Comparison of ENCODE assay signal across 1 cellular context in genomic region chr16:19067349-19068236, GRCh38.
TF ChIP-seq lines count a peak whose summit lies in the region.

COQ7 (plus strand) TSS chr16:19067614; CDS start chr16:19067665, 51 bp downstream.

TF ChIP-seq in HepG2, 621 proteins besides CTCF, POLR2A, EP300 and RAD21 (continued from another document and continues in another):
- TF ChIP-seq HOXA3 (CRISPR knock-in tag; IDR thresholded peaks at IDR 0.05) (peak; percentile 100), ZNF263 (CRISPR knock-in tag; IDR thresholded peaks at IDR 0.05) (0 out of 2 replicates have a peak, but pooled peaks have one; percentile 28), ERF (CRISPR knock-in tag; IDR thresholded peaks at IDR 0.05) (peak; percentile 86), ZNF296 (CRISPR knock-in tag; conservative IDR thresholded peaks at IDR 0.05) (no peak), HDAC2 (CRISPR knock-in tag; IDR thresholded peaks at IDR 0.05) (peak; percentile 82), ZNF546 (CRISPR knock-in tag; conservative IDR thresholded peaks at IDR 0.05) (no peak; the same call in 1 of the 2 replicates), HMGXB3 (CRISPR knock-in tag; IDR thresholded peaks at IDR 0.05; ENCODE audit: borderline replicate concordance) (peak; percentile 55; the same call in 1 of the 2 replicates), ZNF33B (CRISPR knock-in tag; IDR thresholded peaks at IDR 0.05) (0 out of 2 replicates have a peak, but pooled peaks have one; percentile 65), ZNF335 (CRISPR knock-in tag; IDR thresholded peaks at IDR 0.05) (peak; percentile 56), MAFF (IDR thresholded peaks at IDR 0.05; ENCODE audit: low read depth, low read length) (no peak), IKZF4 (CRISPR knock-in tag; IDR thresholded peaks at IDR 0.05; ENCODE audit: borderline replicate concordance, low read depth, not compliant biosample characterization) (peak; percentile 68), ZNF777 (CRISPR knock-in tag; IDR thresholded peaks at IDR 0.05) (peak; percentile 65), UBTF (CRISPR knock-in tag; IDR thresholded peaks at IDR 0.05) (peak; percentile 77; the same call in 1 of the 2 replicates), HMG20B (CRISPR knock-in tag; conservative IDR thresholded peaks at IDR 0.05) (no peak; the same call in 1 of the 2 replicates), FOXA1 (IDR thresholded peaks at IDR 0.05) (no peak), FOXA1 (CRISPR knock-in tag; IDR thresholded peaks at IDR 0.05) (peak; percentile 44), ZNF563 (CRISPR knock-in tag; IDR thresholded peaks at IDR 0.05) (peak; percentile 80; the same call in 1 of the 2 replicates), ZZZ3 (CRISPR knock-in tag; IDR thresholded peaks at IDR 0.05; ENCODE audit: borderline replicate concordance) (peak; percentile 68), TOPORS (CRISPR knock-in tag; IDR thresholded peaks at IDR 0.05) (peak; percentile 95), POGZ (CRISPR knock-in tag; IDR thresholded peaks at IDR 0.05) (peak; percentile 93), TFAP4 (IDR thresholded peaks at IDR 0.05; ENCODE audit: borderline replicate concordance, low read depth) (peak; percentile 48; the same call in 1 of the 2 replicates), ZNF547 (CRISPR knock-in tag; IDR thresholded peaks at IDR 0.05) (peak; percentile 90), XRCC5 (optimal IDR thresholded peaks at IDR 0.05; ENCODE audit: low read length) (peak; percentile 90), GATAD2A (CRISPR knock-in tag; IDR thresholded peaks at IDR 0.05) (peak; percentile 73), ZNF557 (CRISPR knock-in tag; IDR thresholded peaks at IDR 0.05) (0 out of 2 replicates have a peak, but pooled peaks have one; percentile 32), ZNF816 (CRISPR knock-in tag; IDR thresholded peaks at IDR 0.05; ENCODE audit: borderline replicate concordance) (no peak), GTF3A (CRISPR knock-in tag; conservative IDR thresholded peaks at IDR 0.05) (0 out of 2 replicates have a peak, but pooled peaks have one; percentile 13), THAP8 (CRISPR knock-in tag; IDR thresholded peaks at IDR 0.05; ENCODE audit: borderline replicate concordance) (no peak), ZNF18 (CRISPR knock-in tag; IDR thresholded peaks at IDR 0.05; ENCODE audit: insufficient replicate concordance) (peak; percentile 89), TRIM24 (CRISPR knock-in tag; IDR thresholded peaks at IDR 0.05) (no peak), POLR2G (IDR thresholded peaks at IDR 0.05; ENCODE audit: low read depth, low read length) (peak; percentile 96), KDM1A (CRISPR knock-in tag; IDR thresholded peaks at IDR 0.05) (peak; percentile 65; the same call in 1 of the 2 replicates)
- TF ChIP-seq, protein P1, sequence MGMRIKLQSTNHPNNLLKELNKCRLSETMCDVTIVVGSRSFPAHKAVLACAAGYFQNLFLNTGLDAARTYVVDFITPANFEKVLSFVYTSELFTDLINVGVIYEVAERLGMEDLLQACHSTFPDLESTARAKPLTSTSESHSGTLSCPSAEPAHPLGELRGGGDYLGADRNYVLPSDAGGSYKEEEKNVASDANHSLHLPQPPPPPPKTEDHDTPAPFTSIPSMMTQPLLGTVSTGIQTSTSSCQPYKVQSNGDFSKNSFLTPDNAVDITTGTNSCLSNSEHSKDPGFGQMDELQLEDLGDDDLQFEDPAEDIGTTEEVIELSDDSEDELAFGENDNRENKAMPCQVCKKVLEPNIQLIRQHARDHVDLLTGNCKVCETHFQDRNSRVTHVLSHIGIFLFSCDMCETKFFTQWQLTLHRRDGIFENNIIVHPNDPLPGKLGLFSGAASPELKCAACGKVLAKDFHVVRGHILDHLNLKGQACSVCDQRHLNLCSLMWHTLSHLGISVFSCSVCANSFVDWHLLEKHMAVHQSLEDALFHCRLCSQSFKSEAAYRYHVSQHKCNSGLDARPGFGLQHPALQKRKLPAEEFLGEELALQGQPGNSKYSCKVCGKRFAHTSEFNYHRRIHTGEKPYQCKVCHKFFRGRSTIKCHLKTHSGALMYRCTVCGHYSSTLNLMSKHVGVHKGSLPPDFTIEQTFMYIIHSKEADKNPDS (CRISPR knock-in tag; IDR thresholded peaks at IDR 0.05): peak; percentile 92; the same call in 1 of the 2 replicates
- TF ChIP-seq, protein P2, sequence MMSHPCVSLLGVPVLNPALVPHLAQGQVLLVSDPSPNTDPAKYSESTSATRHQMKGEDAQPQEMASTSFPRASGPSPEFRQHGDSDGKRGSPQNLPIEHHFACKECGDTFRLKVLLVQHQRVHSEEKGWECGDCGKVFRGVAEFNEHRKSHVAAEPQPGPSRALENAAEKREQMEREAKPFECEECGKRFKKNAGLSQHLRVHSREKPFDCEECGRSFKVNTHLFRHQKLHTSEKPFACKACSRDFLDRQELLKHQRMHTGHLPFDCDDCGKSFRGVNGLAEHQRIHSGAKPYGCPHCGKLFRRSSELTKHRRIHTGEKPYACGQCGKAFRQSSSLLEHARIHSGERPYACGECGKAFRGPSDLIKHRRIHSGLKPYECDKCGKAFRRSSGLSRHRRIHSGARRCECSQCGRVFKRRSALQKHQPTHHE (CRISPR knock-in tag; IDR thresholded peaks at IDR 0.05; ENCODE audit: borderline replicate concordance): 0 out of 2 replicates have a peak, but pooled peaks have one; percentile 53
- TF ChIP-seq, protein P3, sequence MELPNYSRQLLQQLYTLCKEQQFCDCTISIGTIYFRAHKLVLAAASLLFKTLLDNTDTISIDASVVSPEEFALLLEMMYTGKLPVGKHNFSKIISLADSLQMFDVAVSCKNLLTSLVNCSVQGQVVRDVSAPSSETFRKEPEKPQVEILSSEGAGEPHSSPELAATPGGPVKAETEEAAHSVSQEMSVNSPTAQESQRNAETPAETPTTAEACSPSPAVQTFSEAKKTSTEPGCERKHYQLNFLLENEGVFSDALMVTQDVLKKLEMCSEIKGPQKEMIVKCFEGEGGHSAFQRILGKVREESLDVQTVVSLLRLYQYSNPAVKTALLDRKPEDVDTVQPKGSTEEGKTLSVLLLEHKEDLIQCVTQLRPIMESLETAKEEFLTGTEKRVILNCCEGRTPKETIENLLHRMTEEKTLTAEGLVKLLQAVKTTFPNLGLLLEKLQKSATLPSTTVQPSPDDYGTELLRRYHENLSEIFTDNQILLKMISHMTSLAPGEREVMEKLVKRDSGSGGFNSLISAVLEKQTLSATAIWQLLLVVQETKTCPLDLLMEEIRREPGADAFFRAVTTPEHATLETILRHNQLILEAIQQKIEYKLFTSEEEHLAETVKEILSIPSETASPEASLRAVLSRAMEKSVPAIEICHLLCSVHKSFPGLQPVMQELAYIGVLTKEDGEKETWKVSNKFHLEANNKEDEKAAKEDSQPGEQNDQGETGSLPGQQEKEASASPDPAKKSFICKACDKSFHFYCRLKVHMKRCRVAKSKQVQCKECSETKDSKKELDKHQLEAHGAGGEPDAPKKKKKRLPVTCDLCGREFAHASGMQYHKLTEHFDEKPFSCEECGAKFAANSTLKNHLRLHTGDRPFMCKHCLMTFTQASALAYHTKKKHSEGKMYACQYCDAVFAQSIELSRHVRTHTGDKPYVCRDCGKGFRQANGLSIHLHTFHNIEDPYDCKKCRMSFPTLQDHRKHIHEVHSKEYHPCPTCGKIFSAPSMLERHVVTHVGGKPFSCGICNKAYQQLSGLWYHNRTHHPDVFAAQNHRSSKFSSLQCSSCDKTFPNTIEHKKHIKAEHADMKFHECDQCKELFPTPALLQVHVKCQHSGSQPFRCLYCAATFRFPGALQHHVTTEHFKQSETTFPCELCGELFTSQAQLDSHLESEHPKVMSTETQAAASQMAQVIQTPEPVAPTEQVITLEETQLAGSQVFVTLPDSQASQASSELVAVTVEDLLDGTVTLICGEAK (IDR thresholded peaks at IDR 0.05): no peak
- TF ChIP-seq, protein P3 (CRISPR knock-in tag; IDR thresholded peaks at IDR 0.05): peak; percentile 85
